7 cellular contexts compared by ENCODE assay signal in genomic region chr1:100721502-100722205, GRCh38. TPM values are rescaled to one million over a fixed set of nuclear protein-coding genes. Genes with fewer than 3 reads are reported as not detected.
DNase-seq lines count a peak whose midpoint lies in the region; ATAC-seq and TF ChIP-seq lines count a peak whose summit lies in the region.

No MANE protein-coding gene starts in this region.

- H3K4me1 ChIP-seq in lower lobe of right lung (no peaks in the 10 kb centered on the region), upper lobe of right lung (no peaks in the 10 kb centered on the region)

- TF ChIP-seq CTCF in choroid plexus epithelial cell (conservative IDR thresholded peaks at IDR 0.05; ENCODE audit: low read depth, low read length) (no peak), lower lobe of right lung (IDR thresholded peaks at IDR 0.05) (no peak), upper lobe of right lung (IDR thresholded peaks at IDR 0.05) (no peak)

- H3K4me1 Mint-ChIP-seq in naive thymus-derived CD8-positive, alpha-beta T cell, result no peaks in the 10 kb centered on the region

- no peaks in the 10 kb centered on the region for H3K9me3 Mint-ChIP-seq in naive thymus-derived CD8-positive, alpha-beta T cell

- POLR2A ChIA-PET in naive thymus-derived CD8-positive, alpha-beta T cell (lab: Charles Lee), result no interaction called here

- H3K27me3 Mint-ChIP-seq in naive thymus-derived CD8-positive, alpha-beta T cell, result peaks cover 5 to 15% (median 6%) of the 10 kb centered on the region in 5 donors

- H3K27me3 ChIP-seq in lower lobe of right lung (ENCODE audit: low read depth) (no peaks in the 10 kb centered on the region), upper lobe of right lung (no peaks in the 10 kb centered on the region)

- ATAC-seq in lower lobe of right lung (no peak), upper lobe of right lung (peak; percentile 56), GM21619 (IDR thresholded peaks at IDR 0.05; ENCODE audit: unreplicated experiment) (no peak), GM21786 (IDR thresholded peaks at IDR 0.05; ENCODE audit: unreplicated experiment) (no peak)
- no peak for ATAC-seq in naive thymus-derived CD8-positive, alpha-beta T cell

- H3K4me3 ChIP-seq in choroid plexus epithelial cell (ENCODE audit: low read depth, low read length) (peak overlapping the region; percentile 63), lower lobe of right lung (peak overlapping the region; percentile 38), upper lobe of right lung (peak overlapping the region; percentile 34)

- DNase-seq in MV-4-11 (lab: John Stamatoyannopoulos, UW) (peak; percentile 80), choroid plexus epithelial cell (ENCODE audit: low read depth) (peak; percentile 84), lower lobe of right lung (no peak), upper lobe of right lung (no peak)
- no peak for DNase-seq in naive thymus-derived CD8-positive, alpha-beta T cell

- H3K36me3 Mint-ChIP-seq in naive thymus-derived CD8-positive, alpha-beta T cell, result no peaks in the 10 kb centered on the region

- no peak overlapping the region for H3K4me3 Mint-ChIP-seq in naive thymus-derived CD8-positive, alpha-beta T cell

- no peak overlapping the region for H3K27ac ChIP-seq in lower lobe of right lung
- peak overlapping the region; percentile 25 for H3K27ac ChIP-seq in upper lobe of right lung

- intact Hi-C loops in lower lobe of right lung (cut with DNase I), result no loop called here
- intact Hi-C loops in upper lobe of right lung (cut with DNase I), result no loop called here

- no peaks in the 10 kb centered on the region for H3K9me3 ChIP-seq in lower lobe of right lung
- H3K9me3 ChIP-seq in upper lobe of right lung, result no peaks in the 10 kb centered on the region

- H3K36me3 ChIP-seq in lower lobe of right lung (no peaks in the 10 kb centered on the region), upper lobe of right lung (no peaks in the 10 kb centered on the region)

- H3K27ac Mint-ChIP-seq in naive thymus-derived CD8-positive, alpha-beta T cell, result no peak overlapping the region

RNA-seq across cellular contexts. Expression of gene VCAM1, which starts 2.1 kb away (rescaled TPM):
- total RNA-seq in lower lobe of right lung (5.5 TPM), upper lobe of right lung (8.1 TPM)
- total RNA-seq in naive thymus-derived CD8-positive, alpha-beta T cell, result not detected
- 1 to 10 TPM in 1 of 3 donors, not detected in 2; 1.6 TPM for polyA plus RNA-seq in naive thymus-derived CD8-positive, alpha-beta T cell

Comparison
In these comparisons a context has a peak if more than half of its experiments do, and no peak if none do; other contexts are left out.
1. DNase-seq: peak in MV-4-11 (single experiment) and choroid plexus epithelial cell (single experiment); none in lower lobe of right lung (single experiment), upper lobe of right lung (single experiment) and naive thymus-derived CD8-positive, alpha-beta T cell (0 of 10).
2. Peak in every context shown above with its lines, with median percentiles within 50 percentile points of each other: H3K4me3 ChIP-seq.